In the genomic region with DNA sequence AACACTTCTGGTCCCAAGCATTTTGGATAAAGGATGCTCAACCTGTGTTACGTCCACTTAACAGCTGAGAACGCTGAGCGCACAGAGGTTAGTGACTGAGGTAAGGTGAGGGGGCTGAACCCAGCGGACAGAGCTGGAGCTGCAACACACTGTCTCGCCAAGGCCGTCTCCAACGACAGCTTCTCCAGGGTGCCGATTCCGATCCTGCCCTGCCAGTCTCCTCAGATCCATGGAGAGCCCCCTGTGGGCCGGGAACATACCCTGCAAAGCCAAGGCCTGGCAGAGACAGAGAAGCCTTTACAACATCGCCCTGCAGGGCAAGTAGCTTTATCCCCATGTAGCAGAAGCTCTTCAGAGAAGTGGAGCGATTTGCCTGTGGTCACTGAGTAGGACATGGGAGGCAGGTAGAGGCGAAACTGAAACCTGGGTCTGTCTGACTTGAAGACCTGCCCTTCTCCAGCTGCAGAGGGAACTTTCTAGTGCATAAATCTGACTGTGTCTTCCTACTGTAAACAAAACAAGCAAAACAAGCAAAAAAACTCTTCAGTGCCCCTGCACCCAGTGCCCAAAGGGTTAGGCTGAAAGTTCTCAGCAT, we compare ENCODE assay signal across 13 cellular contexts.
DNase-seq lines count a peak whose midpoint lies in the region; ATAC-seq, FAIRE-seq and TF ChIP-seq lines count a peak whose summit lies in the region.
"Had no signal": no experiment of that assay in that cellular context is flagged by ENCODE, and none has a peak within 500 bp of the region (broad histone marks: within the 10 kb centered on the region; RNA-seq: fewer than 3 reads in every experiment).

No MANE protein-coding gene starts in this region.

- ATAC-seq in left ventricle myocardium superior (no peak), HG03520 (IDR thresholded peaks at IDR 0.05; ENCODE audit: unreplicated experiment) (peak; percentile 46), GM19467 (IDR thresholded peaks at IDR 0.05; ENCODE audit: unreplicated experiment) (no peak)
- ATAC-seq: activated T-helper 17 cell treated with anti-CD3 and anti-CD28 coated beads, Interleukin-2, amount 50 U/mL, for 72 hours had no signal

- peak; percentile 43 to 55; a peak in 3 of 4 replicates for TF ChIP-seq RAD21 in H1 (IDR thresholded peaks at IDR 0.05 in 1 of 2, conservative IDR thresholded peaks at IDR 0.05 in 1 of 2; ENCODE audit: low read depth in 2 of 2, low read length in 2 of 2)

- H4K8ac ChIP-seq in H1 (ENCODE audit: extremely low read depth, insufficient read depth, low read length) = no peak overlapping the region

- no peaks in the 10 kb centered on the region for H3K79me2 ChIP-seq in H1 (ENCODE audit: control insufficient read depth in 1 of 2, insufficient read depth in 2 of 2, low read length in 2 of 2)

- no peak overlapping the region for H2BK120ac ChIP-seq in H1 (replicated peaks; ENCODE audit: low read depth, low read length)

- no peak overlapping the region for H2AFZ ChIP-seq in H1 (ENCODE audit: low read length)

- POLR2A ChIA-PET in H1 (lab: Charles Lee; ENCODE audit: partially characterized antibody) = interaction anchor here (1.0 to 1.6 kb wide), 2 partner anchors 12 to 15 kb away, joined by 3 to 5 read pairs; no protein-coding TSS in a partner anchor

- H3K27me3 ChIP-seq in cardiac muscle cell (peaks cover 2% of the 10 kb centered on the region), H1 (replicated peaks in 1 of 4; ENCODE audit: control insufficient read depth in 3 of 4, extremely low read depth in 1 of 4, insufficient read depth in 3 of 4, low read length in 3 of 4) (no peaks in the 10 kb centered on the region; a peak in 1 of 7 replicates)
- H3K27me3 ChIP-seq: Peyer's patch had no signal

- no peak overlapping the region for H3K9ac ChIP-seq in H1 (replicated peaks in 1 of 4; ENCODE audit: extremely low read depth in 1 of 4, low read depth in 3 of 4, low read length in 3 of 4)

- no peak overlapping the region for H4K5ac ChIP-seq in H1 (ENCODE audit: insufficient read length, low read depth, low read length)

- TF ChIP-seq POLR2A in H1 (IDR thresholded peaks at IDR 0.05; ENCODE audit: control extremely low read depth in 1 of 2, low read depth in 2 of 2, low read length in 2 of 2) = no peak

- H3K23me2 ChIP-seq in H1 (ENCODE audit: low read depth, low read length) = no peaks in the 10 kb centered on the region

- H3K4me1 ChIP-seq in cardiac muscle cell (ENCODE audit: low read depth) = peaks cover 1% of the 10 kb centered on the region
- peaks cover 3 to 9% (median 7%) of the 10 kb centered on the region in 4 experiments; a peak in 6 of 7 replicates for H3K4me1 ChIP-seq in H1 (replicated peaks in 1 of 4; ENCODE audit: control insufficient read depth in 3 of 4, insufficient read depth in 4 of 4, low read length in 3 of 4)
- H3K4me1 ChIP-seq: Peyer's patch had no signal

- no peak for TF ChIP-seq EP300 in H1 (IDR thresholded peaks at IDR 0.05; ENCODE audit: borderline replicate concordance in 1 of 2, low read depth in 2 of 2, low read length in 2 of 2)

- no peak overlapping the region for H2AK5ac ChIP-seq in H1 (ENCODE audit: low read depth, low read length)

- H3K18ac ChIP-seq in H1 (ENCODE audit: extremely low read depth, low read length) = no peak overlapping the region

- H4K91ac ChIP-seq in H1 (replicated peaks; ENCODE audit: insufficient read length, low read length) = no peak overlapping the region

- H3K23ac ChIP-seq in H1 (ENCODE audit: insufficient read length) = no peak overlapping the region

- no peak overlapping the region for H2BK20ac ChIP-seq in H1 (ENCODE audit: low read length)

- no peak overlapping the region for H3K4ac ChIP-seq in H1 (replicated peaks; ENCODE audit: insufficient read length, low read depth, low read length)

- H2BK5ac ChIP-seq in H1 (ENCODE audit: low read depth, low read length) = no peak overlapping the region

- 56% methylated on average over 13 of the region's 13 CpGs; no CpG with 5 or more reads in 1 of the 2 experiments for WGBS in H1 (ENCODE audit: extremely low coverage in 1 of 2, insufficient coverage in 1 of 2, insufficient read length in 1 of 2, insufficient replicate concordance in 2 of 2, low coverage in 1 of 2, low lambda C conversion rate in 2 of 2, missing lambda C conversion rate in 1 of 2), 2 experiments

- H3K56ac ChIP-seq in H1 (replicated peaks; ENCODE audit: insufficient read length, low read depth, low read length) = no peak overlapping the region

- H3K36me3 ChIP-seq in cardiac muscle cell (no peaks in the 10 kb centered on the region), H1 (ENCODE audit: control insufficient read depth in 2 of 4, insufficient read depth in 4 of 4, low read length in 3 of 4) (no peaks in the 10 kb centered on the region)
- H3K36me3 ChIP-seq: Peyer's patch had no signal

- CTCF ChIA-PET in H1 (lab: Charles Lee; ENCODE audit: partially characterized antibody) = interaction anchor here (0.6 to 18.2 kb wide), 35 partner anchors 8 to 633 kb away, joined by 3 to 388 read pairs (median 5); partner anchors contain the start of gene SCUBE1

- H2BK15ac ChIP-seq in H1 (ENCODE audit: low read length) = no peak overlapping the region; the same call in 1 of the 2 replicates

- H3K4me2 ChIP-seq in H1 (ENCODE audit: insufficient read depth in 1 of 2, low read depth in 2 of 2, low read length in 2 of 2) = no peak overlapping the region

- no peak overlapping the region for H3K27ac ChIP-seq in cardiac muscle cell
- no peak overlapping the region for H3K27ac ChIP-seq in H1 (ENCODE audit: low read depth, low read length)
- H3K27ac ChIP-seq: C4-2B, Peyer's patch had no signal

- H4K20me1 ChIP-seq in H1 (replicated peaks in 1 of 2; ENCODE audit: control insufficient read depth in 1 of 2, insufficient read depth in 2 of 2, low read length in 2 of 2) = peaks cover 0 to 2% of the 10 kb centered on the region in 2 experiments

- intact Hi-C loops in left ventricle myocardium superior (cut with micrococcal nuclease) = loop anchor here (10.0 kb wide), 1 partner anchor 74 kb away; the partner anchor contains the start of gene SCUBE1

- H3K14ac ChIP-seq in H1 (ENCODE audit: insufficient read length) = no peak overlapping the region

- H3K9me3 ChIP-seq in cardiac muscle cell (ENCODE audit: low read depth) = no peaks in the 10 kb centered on the region
- no peaks in the 10 kb centered on the region for H3K9me3 ChIP-seq in H1 (ENCODE audit: insufficient read depth in 2 of 2, low read depth in 1 of 2, low read length in 1 of 2)
- H3K9me3 ChIP-seq: Peyer's patch had no signal

- H2BK12ac ChIP-seq in H1 (ENCODE audit: low read depth, low read length) = peak overlapping the region; percentile 68; the same call in 1 of the 2 replicates

- no peak overlapping the region for H3K4me3 ChIP-seq in cardiac muscle cell
- no peak overlapping the region for H3K4me3 ChIP-seq in H1 (ENCODE audit: extremely low read depth in 1 of 4, insufficient read depth in 2 of 4, low read depth in 3 of 4, low read length in 4 of 4)
- H3K4me3 ChIP-seq: lung, Peyer's patch had no signal

- peak in 1 of 2 donors; percentile 15 for DNase-seq in cardiac muscle cell (ENCODE audit: low read depth in 1 of 2, low spot score in 1 of 2)
- DNase-seq in left ventricle myocardium superior = no peak
- DNase-seq in H1 (ENCODE audit: low read depth in 1 of 2, low spot score in 2 of 2) = peak; percentile 51 to 82
- peak; percentile 26 for DNase-seq in urothelium cell line (ENCODE audit: low spot score)
- no peak for DNase-seq in NCI-H1436 treated with DMSO at 0.1 percent for 48 hours (lab: John Stamatoyannopoulos, UW)
- DNase-seq in NCI-H2029 treated with DMSO at 0.1 percent for 48 hours (lab: John Stamatoyannopoulos, UW) = no peak
- DNase-seq: NCI-H1048, Peyer's patch had no signal

- FAIRE-seq in H1 (lab: Jason Lieb, UNC) (peak; percentile 84), urothelium cell line (lab: Jason Lieb, UNC) (no peak)

- peak; percentile 33 for TF ChIP-seq CTCF in cardiac muscle cell (IDR thresholded peaks at IDR 0.05; ENCODE audit: low read depth, low read length)
- peak; percentile 54 to 78 (median 76) for TF ChIP-seq CTCF in H1 (IDR thresholded peaks at IDR 0.05; ENCODE audit: control extremely low read depth in 1 of 3, insufficient read depth in 1 of 3, low read depth in 1 of 3, low read length in 3 of 3)

- no peaks in the 10 kb centered on the region for H3K79me1 ChIP-seq in H1 (ENCODE audit: low read depth, low read length)

TF ChIP-seq in H1, 55 proteins besides CTCF, POLR2A, EP300 and RAD21:
- TF ChIP-seq FOSL1 (IDR thresholded peaks at IDR 0.05; ENCODE audit: insufficient read depth, low read depth, low read length) = no peak
- 0 out of 2 replicates have a peak, but pooled peaks have one; percentile 60 for TF ChIP-seq GABPA (IDR thresholded peaks at IDR 0.05; ENCODE audit: borderline replicate concordance, insufficient read depth, low read length)
- no peak for TF ChIP-seq EZH2 (IDR thresholded peaks at IDR 0.05; ENCODE audit: low read depth, low read length, severe bottlenecking)
- no peak for TF ChIP-seq HDAC6 (IDR thresholded peaks at IDR 0.05; ENCODE audit: low read depth, low read length)
- 0 out of 4 replicates have a peak, but pooled peaks of 1 of the 2 experiments have one; percentile 15 for TF ChIP-seq SIN3A (conservative IDR thresholded peaks at IDR 0.05 in 1 of 2, IDR thresholded peaks at IDR 0.05 in 1 of 2; ENCODE audit: low read depth in 1 of 2, low read length in 2 of 2)
- TF ChIP-seq YY1 (IDR thresholded peaks at IDR 0.05; ENCODE audit: low read depth, low read length) = peak; percentile 49; the same call in 1 of the 2 replicates

Comparison
In these comparisons a context has a peak if more than half of its experiments do, and no peak if none do; other contexts are left out.
1. DNase-seq: peak in H1 (2 of 2) and urothelium cell line (single experiment); none in left ventricle myocardium superior (single experiment), NCI-H1436 treated with DMSO at 0.1 percent for 48 hours (single experiment) and NCI-H2029 treated with DMSO at 0.1 percent for 48 hours (single experiment).